ENCODE assay signal across 4 cellular contexts in the genomic region with DNA sequence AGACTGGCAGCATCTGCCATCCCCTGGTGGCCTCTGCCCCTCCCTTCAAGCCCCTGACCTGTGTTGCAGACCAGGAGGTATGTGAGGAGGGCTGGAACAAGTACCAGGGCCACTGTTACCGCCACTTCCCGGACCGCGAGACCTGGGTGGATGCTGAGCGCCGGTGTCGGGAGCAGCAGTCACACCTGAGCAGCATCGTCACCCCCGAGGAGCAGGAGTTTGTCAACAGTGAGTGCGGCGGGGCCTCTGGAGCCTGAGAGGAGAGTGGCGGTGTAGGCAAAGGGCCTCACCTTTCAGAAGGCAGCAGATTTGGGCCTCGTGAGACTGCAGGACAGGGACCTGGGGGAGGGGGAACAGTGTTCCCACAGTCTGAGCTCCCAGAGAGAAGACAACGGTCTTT.
"Had no signal": no experiment of that assay in that cellular context is flagged by ENCODE, and none has a peak within 500 bp of the region (broad histone marks: within the 10 kb centered on the region; RNA-seq: fewer than 3 reads in every experiment).

No MANE protein-coding gene starts in this region.

- ATAC-seq: GM23338 had no signal

- H3K4me3 Mint-ChIP-seq: GM23338, H9 had no signal

- H3K27ac Mint-ChIP-seq: GM23338 had no signal

- DNase-seq: H9, HCEC 1CT, IMR-90 had no signal
